ENCODE assay signal across 1 cellular context in genomic region chr6:11262231-11262630, GRCh38.
TF ChIP-seq lines count a peak whose summit lies in the region.

No MANE protein-coding gene starts in this region.

TF ChIP-seq in IMR-90, 13 proteins besides CTCF, POLR2A, EP300 and RAD21 (continued from another document):
- TF ChIP-seq ELK1 (IDR thresholded peaks at IDR 0.05; ENCODE audit: borderline replicate concordance, low read depth, low read length), result no peak
- no peak for TF ChIP-seq RFX5 (IDR thresholded peaks at IDR 0.05; ENCODE audit: low read depth, low read length)
- no peak for TF ChIP-seq BHLHE40 (IDR thresholded peaks at IDR 0.05; ENCODE audit: low read depth, low read length)
- TF ChIP-seq SMC3 (IDR thresholded peaks at IDR 0.05; ENCODE audit: low read depth, low read length), result no peak
- TF ChIP-seq NFE2L2 (IDR thresholded peaks at IDR 0.05; ENCODE audit: low read depth, low read length), result no peak
- no peak for TF ChIP-seq MAZ (IDR thresholded peaks at IDR 0.05; ENCODE audit: borderline replicate concordance, low read depth, low read length)
